Comparison of ENCODE assay signal across 1 cellular context in genomic region chr21:42337830-42338729, GRCh38.
A peak's percentile ranks its signal among the peaks of the same experiment; 100 is the strongest.
TF ChIP-seq lines count a peak whose summit lies in the region.

No MANE protein-coding gene starts in this region.

TF ChIP-seq in HepG2, 621 proteins besides CTCF, POLR2A, EP300 and RAD21 (continued from another document):
- TF ChIP-seq, protein P1, sequence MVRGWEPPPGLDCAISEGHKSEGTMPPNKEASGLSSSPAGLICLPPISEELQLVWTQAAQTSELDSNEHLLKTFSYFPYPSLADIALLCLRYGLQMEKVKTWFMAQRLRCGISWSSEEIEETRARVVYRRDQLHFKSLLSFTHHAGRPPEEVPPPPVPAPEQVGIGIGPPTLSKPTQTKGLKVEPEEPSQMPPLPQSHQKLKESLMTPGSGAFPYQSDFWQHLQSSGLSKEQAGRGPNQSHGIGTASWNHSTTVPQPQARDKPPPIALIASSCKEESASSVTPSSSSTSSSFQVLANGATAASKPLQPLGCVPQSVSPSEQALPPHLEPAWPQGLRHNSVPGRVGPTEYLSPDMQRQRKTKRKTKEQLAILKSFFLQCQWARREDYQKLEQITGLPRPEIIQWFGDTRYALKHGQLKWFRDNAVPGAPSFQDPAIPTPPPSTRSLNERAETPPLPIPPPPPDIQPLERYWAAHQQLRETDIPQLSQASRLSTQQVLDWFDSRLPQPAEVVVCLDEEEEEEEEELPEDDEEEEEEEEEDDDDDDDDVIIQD (CRISPR knock-in tag; IDR thresholded peaks at IDR 0.05; ENCODE audit: low read depth): no peak
- TF ChIP-seq GATAD2A (CRISPR knock-in tag; IDR thresholded peaks at IDR 0.05) (0 out of 2 replicates have a peak, but pooled peaks have one; percentile 24), MAFG (CRISPR knock-in tag; IDR thresholded peaks at IDR 0.05) (no peak), SP1 (IDR thresholded peaks at IDR 0.05) (no peak), SP1 (CRISPR knock-in tag; IDR thresholded peaks at IDR 0.05) (no peak), CEBPG (CRISPR knock-in tag; IDR thresholded peaks at IDR 0.05) (no peak), ELF3 (CRISPR knock-in tag; IDR thresholded peaks at IDR 0.05) (no peak), ZNF556 (CRISPR knock-in tag; IDR thresholded peaks at IDR 0.05; ENCODE audit: borderline replicate concordance) (no peak), ISX (CRISPR knock-in tag; conservative IDR thresholded peaks at IDR 0.05) (no peak), SRY (CRISPR knock-in tag; IDR thresholded peaks at IDR 0.05) (0 out of 2 replicates have a peak, but pooled peaks have one; percentile 37), SALL1 (CRISPR knock-in tag; IDR thresholded peaks at IDR 0.05) (no peak), ZNF460 (CRISPR knock-in tag; IDR thresholded peaks at IDR 0.05; ENCODE audit: borderline replicate concordance) (no peak), ZNF674 (CRISPR knock-in tag; IDR thresholded peaks at IDR 0.05; ENCODE audit: low read depth) (no peak), TARDBP (CRISPR knock-in tag; IDR thresholded peaks at IDR 0.05) (peak; percentile 41; the same call in 1 of the 2 replicates), SOX13 (IDR thresholded peaks at IDR 0.05) (no peak), SOX13 (CRISPR knock-in tag; conservative IDR thresholded peaks at IDR 0.05 in 1 of 2, IDR thresholded peaks at IDR 0.05 in 1 of 2) (0 out of 4 replicates have a peak, but pooled peaks of 1 of the 2 experiments have one; percentile 8), ELF1 (CRISPR knock-in tag; IDR thresholded peaks at IDR 0.05) (0 out of 2 replicates have a peak, but pooled peaks have one; percentile 24), ZNF232 (CRISPR knock-in tag; IDR thresholded peaks at IDR 0.05; ENCODE audit: borderline replicate concordance) (no peak), HBP1 (CRISPR knock-in tag; IDR thresholded peaks at IDR 0.05; ENCODE audit: low read depth) (no peak), E2F1 (CRISPR knock-in tag; IDR thresholded peaks at IDR 0.05) (no peak), GABPB1 (CRISPR knock-in tag; IDR thresholded peaks at IDR 0.05) (0 out of 2 replicates have a peak, but pooled peaks have one; percentile 8), ZNF335 (CRISPR knock-in tag; IDR thresholded peaks at IDR 0.05) (no peak), MIER2 (CRISPR knock-in tag; IDR thresholded peaks at IDR 0.05) (0 out of 2 replicates have a peak, but pooled peaks have one; percentile 19), FOSL2 (CRISPR knock-in tag; IDR thresholded peaks at IDR 0.05) (peak; percentile 35), SOX6 (IDR thresholded peaks at IDR 0.05) (no peak), SOX6 (CRISPR knock-in tag; IDR thresholded peaks at IDR 0.05) (peak; percentile 39; the same call in 1 of the 2 replicates), CBX1 (IDR thresholded peaks at IDR 0.05; ENCODE audit: low read depth) (no peak), ZNF746 (CRISPR knock-in tag; IDR thresholded peaks at IDR 0.05) (no peak), ZNF878 (CRISPR knock-in tag; IDR thresholded peaks at IDR 0.05) (no peak), TBP (CRISPR knock-in tag; IDR thresholded peaks at IDR 0.05) (no peak), ZNF761 (CRISPR knock-in tag; conservative IDR thresholded peaks at IDR 0.05) (no peak), SSRP1 (CRISPR knock-in tag; IDR thresholded peaks at IDR 0.05) (0 out of 2 replicates have a peak, but pooled peaks have one; percentile 43), XBP1 (CRISPR knock-in tag; IDR thresholded peaks at IDR 0.05) (no peak), BHLHE40 (IDR thresholded peaks at IDR 0.05; ENCODE audit: low read length) (no peak), NFE2L1 (CRISPR knock-in tag; IDR thresholded peaks at IDR 0.05; ENCODE audit: borderline replicate concordance) (no peak), KDM2A (CRISPR knock-in tag; IDR thresholded peaks at IDR 0.05; ENCODE audit: borderline replicate concordance, low read depth) (peak; percentile 47; the same call in 1 of the 2 replicates), ZKSCAN5 (CRISPR knock-in tag; IDR thresholded peaks at IDR 0.05) (no peak), MYNN (CRISPR knock-in tag; IDR thresholded peaks at IDR 0.05; ENCODE audit: low read depth) (no peak), SAP130 (CRISPR knock-in tag; IDR thresholded peaks at IDR 0.05; ENCODE audit: low read depth) (no peak), ZNF333 (CRISPR knock-in tag; IDR thresholded peaks at IDR 0.05; ENCODE audit: borderline replicate concordance) (no peak), SATB2 (CRISPR knock-in tag; IDR thresholded peaks at IDR 0.05) (no peak), PRPF4 (IDR thresholded peaks at IDR 0.05; ENCODE audit: low read depth, low read length, poor library complexity, severe bottlenecking) (no peak), ZNF615 (CRISPR knock-in tag; IDR thresholded peaks at IDR 0.05; ENCODE audit: borderline replicate concordance) (no peak), ZNF512B (CRISPR knock-in tag; IDR thresholded peaks at IDR 0.05; ENCODE audit: borderline replicate concordance) (no peak), HNRNPH1 (optimal IDR thresholded peaks at IDR 0.05; ENCODE audit: low read depth, low read length) (no peak), PHF20 (CRISPR knock-in tag; IDR thresholded peaks at IDR 0.05) (no peak), ZSCAN20 (CRISPR knock-in tag; IDR thresholded peaks at IDR 0.05; ENCODE audit: borderline replicate concordance) (no peak), CCDC6 (CRISPR knock-in tag; IDR thresholded peaks at IDR 0.05) (no peak), ZXDC (CRISPR knock-in tag; IDR thresholded peaks at IDR 0.05) (no peak)
- TF ChIP-seq, protein P2, sequence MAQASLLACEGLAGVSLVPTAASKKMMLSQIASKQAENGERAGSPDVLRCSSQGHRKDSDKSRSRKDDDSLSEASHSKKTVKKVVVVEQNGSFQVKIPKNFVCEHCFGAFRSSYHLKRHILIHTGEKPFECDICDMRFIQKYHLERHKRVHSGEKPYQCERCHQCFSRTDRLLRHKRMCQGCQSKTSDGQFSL (CRISPR knock-in tag; IDR thresholded peaks at IDR 0.05): no peak
- TF ChIP-seq, protein P3, sequence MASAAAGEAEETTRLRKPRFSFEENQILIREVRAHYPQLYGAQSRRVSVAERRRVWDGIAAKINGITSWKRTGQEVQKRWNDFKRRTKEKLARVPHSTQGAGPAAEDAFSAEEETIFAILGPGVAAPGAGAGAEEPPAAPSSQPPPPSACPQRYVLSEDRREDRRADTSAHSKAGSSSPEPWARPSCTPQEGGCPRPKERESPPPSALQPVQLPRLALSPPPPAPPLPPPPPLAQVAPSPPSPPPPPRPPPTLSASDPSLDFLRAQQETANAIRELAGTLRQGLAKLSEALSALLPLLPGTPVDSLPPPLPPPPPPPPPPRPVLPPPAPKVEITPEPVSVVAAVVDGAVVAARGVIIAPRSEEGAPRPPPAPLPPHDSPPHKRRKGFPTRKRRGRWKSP (CRISPR knock-in tag; IDR thresholded peaks at IDR 0.05): 0 out of 2 replicates have a peak, but pooled peaks have one; percentile 48
- TF ChIP-seq, protein P4, sequence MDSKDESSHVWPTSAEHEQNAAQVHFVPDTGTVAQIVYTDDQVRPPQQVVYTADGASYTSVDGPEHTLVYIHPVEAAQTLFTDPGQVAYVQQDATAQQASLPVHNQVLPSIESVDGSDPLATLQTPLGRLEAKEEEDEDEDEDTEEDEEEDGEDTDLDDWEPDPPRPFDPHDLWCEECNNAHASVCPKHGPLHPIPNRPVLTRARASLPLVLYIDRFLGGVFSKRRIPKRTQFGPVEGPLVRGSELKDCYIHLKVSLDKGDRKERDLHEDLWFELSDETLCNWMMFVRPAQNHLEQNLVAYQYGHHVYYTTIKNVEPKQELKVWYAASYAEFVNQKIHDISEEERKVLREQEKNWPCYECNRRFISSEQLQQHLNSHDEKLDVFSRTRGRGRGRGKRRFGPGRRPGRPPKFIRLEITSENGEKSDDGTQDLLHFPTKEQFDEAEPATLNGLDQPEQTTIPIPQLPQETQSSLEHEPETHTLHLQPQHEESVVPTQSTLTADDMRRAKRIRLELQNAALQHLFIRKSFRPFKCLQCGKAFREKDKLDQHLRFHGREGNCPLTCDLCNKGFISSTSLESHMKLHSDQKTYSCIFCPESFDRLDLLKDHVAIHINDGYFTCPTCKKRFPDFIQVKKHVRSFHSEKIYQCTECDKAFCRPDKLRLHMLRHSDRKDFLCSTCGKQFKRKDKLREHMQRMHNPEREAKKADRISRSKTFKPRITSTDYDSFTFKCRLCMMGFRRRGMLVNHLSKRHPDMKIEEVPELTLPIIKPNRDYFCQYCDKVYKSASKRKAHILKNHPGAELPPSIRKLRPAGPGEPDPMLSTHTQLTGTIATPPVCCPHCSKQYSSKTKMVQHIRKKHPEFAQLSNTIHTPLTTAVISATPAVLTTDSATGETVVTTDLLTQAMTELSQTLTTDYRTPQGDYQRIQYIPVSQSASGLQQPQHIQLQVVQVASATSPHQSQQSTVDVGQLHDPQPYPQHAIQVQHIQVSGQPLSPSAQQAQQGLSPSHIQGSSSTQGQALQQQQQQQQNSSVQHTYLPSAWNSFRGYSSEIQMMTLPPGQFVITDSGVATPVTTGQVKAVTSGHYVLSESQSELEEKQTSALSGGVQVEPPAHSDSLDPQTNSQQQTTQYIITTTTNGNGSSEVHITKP (CRISPR knock-in tag; IDR thresholded peaks at IDR 0.05; ENCODE audit: low read depth): no peak
TF ChIP-seq in HepG2: peak in this region for 25.
